15 cellular contexts compared by ENCODE assay signal in genomic region chr13:110410906-110411305, GRCh38.
DNase-seq lines count a peak whose midpoint lies in the region; ATAC-seq and TF ChIP-seq lines count a peak whose summit lies in the region.
"Had no signal": no experiment of that assay in that cellular context is flagged by ENCODE, and none has a peak within 500 bp of the region (broad histone marks: within the 10 kb centered on the region; RNA-seq: fewer than 3 reads in every experiment).

No MANE protein-coding gene starts in this region.

- no peak overlapping the region for H3K23ac ChIP-seq in H9 (ENCODE audit: insufficient read length, low read depth, low read length)

- H3K56ac ChIP-seq in H9 (ENCODE audit: insufficient read length, low read depth, low read length), result no peak overlapping the region

- H3K9ac ChIP-seq in H9 (ENCODE audit: extremely low read depth, insufficient read length, low read length) (no peak overlapping the region), smooth muscle cell (ENCODE audit: low read depth) (peak overlapping the region; percentile 86)

- H4K5ac ChIP-seq in H9 (ENCODE audit: insufficient read length, low read depth, low read length), result no peak overlapping the region

- H3K27me3 ChIP-seq in H9 (ENCODE audit: insufficient read depth, low read length) (no peaks in the 10 kb centered on the region), brain microvascular endothelial cell (replicated peaks) (no peaks in the 10 kb centered on the region), lower lobe of right lung (ENCODE audit: low read depth) (peaks cover 6% of the 10 kb centered on the region), smooth muscle cell (ENCODE audit: low read depth) (no peaks in the 10 kb centered on the region)

- no peak overlapping the region for H4K8ac ChIP-seq in H9 (replicated peaks; ENCODE audit: insufficient read length, low read depth, low read length)

- no peak for TF ChIP-seq CTCF in H9 (conservative IDR thresholded peaks at IDR 0.05)
- TF ChIP-seq CTCF in brain microvascular endothelial cell (IDR thresholded peaks at IDR 0.05; ENCODE audit: low read depth, low read length, missing control alignments), result no peak
- no peak for TF ChIP-seq CTCF in lower lobe of right lung (IDR thresholded peaks at IDR 0.05)
- TF ChIP-seq CTCF in smooth muscle cell (IDR thresholded peaks at IDR 0.05; ENCODE audit: borderline replicate concordance, insufficient read depth, poor library complexity, severe bottlenecking), result no peak

- no peak overlapping the region for H3K4ac ChIP-seq in H9 (ENCODE audit: low read depth, low read length)

- peaks cover 5% of the 10 kb centered on the region; the same call in 1 of the 2 replicates for H3K4me1 ChIP-seq in H9 (ENCODE audit: insufficient read depth, low read length)
- peaks cover 58% of the 10 kb centered on the region for H3K4me1 ChIP-seq in lower lobe of right lung
- H3K4me1 ChIP-seq in smooth muscle cell (ENCODE audit: low read depth), result peaks cover 20% of the 10 kb centered on the region

- H3K4me3 ChIP-seq in brain microvascular endothelial cell (ENCODE audit: low read depth, low read length) (no peak overlapping the region), lower lobe of right lung (no peak overlapping the region), smooth muscle cell (no peak overlapping the region)

- H3K4me3 Mint-ChIP-seq in H9, result no peak overlapping the region
- H3K4me3 Mint-ChIP-seq: naive thymus-derived CD4-positive, alpha-beta T cell had no signal

- H3F3A ChIP-seq in smooth muscle cell (ENCODE audit: low read depth), result peaks cover 86% of the 10 kb centered on the region

- H3T11ph ChIP-seq in H9 (ENCODE audit: low read length), result no peak overlapping the region

- no peak overlapping the region for H2BK12ac ChIP-seq in H9 (ENCODE audit: insufficient read length, low read depth, low read length)

- ATAC-seq in lower lobe of right lung (no peak), GM21526 (IDR thresholded peaks at IDR 0.05; ENCODE audit: low FRiP score, unreplicated experiment) (no peak)
- ATAC-seq: esophagus mucosa; naive thymus-derived CD4-positive, alpha-beta T cell had no signal

- H4K20me1 ChIP-seq in H9 (ENCODE audit: control insufficient read depth, insufficient read depth, insufficient read length), result no peaks in the 10 kb centered on the region
- no peaks in the 10 kb centered on the region for H4K20me1 ChIP-seq in smooth muscle cell (ENCODE audit: low read depth)

- intact Hi-C loops in lower lobe of right lung (cut with DNase I), result no loop called here

- peaks cover 31 to 34% of the 10 kb centered on the region in 2 experiments for H3K4me1 Mint-ChIP-seq in H9

- DNase-seq in H9 (no peak), brain microvascular endothelial cell (no peak), lower lobe of right lung (no peak), smooth muscle cell (lab: John Stamatoyannopoulos, UW; ENCODE audit: unreplicated experiment) (no peak), NCI-H2081 treated with DMSO at 0.1 percent for 48 hours (lab: John Stamatoyannopoulos, UW) (no peak), NCI-H1105 (lab: John Stamatoyannopoulos, UW) (no peak)
- no peak for DNase-seq in effector CD4-positive, alpha-beta T cell
- DNase-seq: activated CD4-positive, alpha-beta T cell treated with anti-CD3 and anti-CD28 coated beads for 4 hours; activated T-cell treated with anti-CD3 and anti-CD28 coated beads, Interleukin-2, amount 50 U/mL, for 48 hours; AML-193; DMS79; naive thymus-derived CD4-positive, alpha-beta T cell; T-helper 1 cell had no signal

- peaks cover 4 to 14% (median 9%) of the 10 kb centered on the region in 3 experiments; a peak in 5 of 7 replicates for H3K36me3 Mint-ChIP-seq in H9 (ENCODE audit: insufficient read depth in 1 of 3, low read depth in 3 of 3)

- H2BK15ac ChIP-seq in H9 (ENCODE audit: low read depth, low read length), result no peak overlapping the region

- H2BK20ac ChIP-seq in H9 (ENCODE audit: low read depth, low read length, poor library complexity, severe bottlenecking), result no peak overlapping the region

- H3K27ac Mint-ChIP-seq in H9, result peak overlapping the region in 2 of 3 experiments; percentile 62 to 63; a peak in 3 of 7 replicates
- H3K27ac Mint-ChIP-seq: naive thymus-derived CD4-positive, alpha-beta T cell had no signal

- no peak overlapping the region for H4K91ac ChIP-seq in H9 (ENCODE audit: insufficient read length, low read depth, low read length)

- no CpG with 5 or more reads among the region's 10 CpGs for WGBS in H9 (ENCODE audit: extremely low coverage, insufficient read length, low lambda C conversion rate)
- 50% methylated on average over 10 of the region's 10 CpGs for WGBS in smooth muscle cell (ENCODE audit: low lambda C conversion rate)

- H3K9me3 ChIP-seq in H9 (ENCODE audit: control insufficient read depth, low read depth, low read length) (no peaks in the 10 kb centered on the region), lower lobe of right lung (no peaks in the 10 kb centered on the region), smooth muscle cell (replicated peaks; ENCODE audit: low read depth) (no peaks in the 10 kb centered on the region)

- H3K14ac ChIP-seq in H9 (ENCODE audit: insufficient read depth, low read length), result no peak overlapping the region

- no peak overlapping the region for H2AFZ ChIP-seq in H9 (ENCODE audit: low read length)
- no peak overlapping the region for H2AFZ ChIP-seq in smooth muscle cell (ENCODE audit: low read depth)

- H2AK5ac ChIP-seq in H9 (ENCODE audit: insufficient read length, low read length), result no peak overlapping the region

- H3K27me3 Mint-ChIP-seq in H9 (ENCODE audit: low read depth), result no peaks in the 10 kb centered on the region

- no peaks in the 10 kb centered on the region; a peak in 1 of 5 replicates for H3K9me3 Mint-ChIP-seq in H9

- H3K27ac ChIP-seq in H9 (ENCODE audit: insufficient read length, low read depth, low read length) (no peak overlapping the region), brain microvascular endothelial cell (peak overlapping the region; percentile 98), lower lobe of right lung (peak overlapping the region; percentile 41), smooth muscle cell (ENCODE audit: low read depth) (peak overlapping the region; percentile 92)

- H3K79me1 ChIP-seq in H9 (ENCODE audit: insufficient read depth, low read depth, low read length, poor library complexity, severe bottlenecking), result no peaks in the 10 kb centered on the region

- no peak overlapping the region for H2BK5ac ChIP-seq in H9 (ENCODE audit: insufficient read length, low read length)

- in situ Hi-C loops in brain microvascular endothelial cell (cut with HindIII; ENCODE audit: low pct_ligation_motif_present, low sequenced_read_pairs), result no loop called here

- H2BK120ac ChIP-seq in H9 (ENCODE audit: low read depth, low read length, poor library complexity, severe bottlenecking), result no peak overlapping the region

- H3K4me2 ChIP-seq in H9 (ENCODE audit: insufficient read depth, insufficient read length, low read length) (no peak overlapping the region), smooth muscle cell (peak overlapping the region; percentile 70)

- no peaks in the 10 kb centered on the region for H3K23me2 ChIP-seq in H9 (ENCODE audit: insufficient read length, low read depth, low read length, poor library complexity, severe bottlenecking)

- H3K36me3 ChIP-seq in brain microvascular endothelial cell (replicated peaks), result peaks cover 51% of the 10 kb centered on the region
- no peaks in the 10 kb centered on the region for H3K36me3 ChIP-seq in lower lobe of right lung
- no peaks in the 10 kb centered on the region for H3K36me3 ChIP-seq in smooth muscle cell (ENCODE audit: low read depth)

- H3K79me2 ChIP-seq in H9 (ENCODE audit: insufficient read depth, low read length) (no peaks in the 10 kb centered on the region), smooth muscle cell (ENCODE audit: low read depth) (peaks cover 44% of the 10 kb centered on the region)

- no peak overlapping the region for H3K18ac ChIP-seq in H9 (ENCODE audit: insufficient read length, low read depth, low read length)
